19 cellular contexts compared by ENCODE assay signal in genomic region chr18:8501044-8501443, GRCh38.
DNase-seq lines count a peak whose midpoint lies in the region; ATAC-seq lines count a peak whose summit lies in the region.
"Had no signal": no experiment of that assay in that cellular context is flagged by ENCODE, and none has a peak within 500 bp of the region (broad histone marks: within the 10 kb centered on the region; RNA-seq: fewer than 3 reads in every experiment).

No MANE protein-coding gene starts in this region.

- H3K9me2 ChIP-seq in Karpas-422 (replicated peaks; ENCODE audit: insufficient read depth, low read length), result no peaks in the 10 kb centered on the region

- H2AFZ ChIP-seq in Karpas-422 (ENCODE audit: low read length), result no peak overlapping the region

- no peaks in the 10 kb centered on the region for H4K20me1 ChIP-seq in Karpas-422 (ENCODE audit: insufficient read depth, low read depth, low read length)

- no peaks in the 10 kb centered on the region for H3K9me3 ChIP-seq in Karpas-422 (ENCODE audit: low read length)

- H3K36me3 ChIP-seq in Karpas-422 (ENCODE audit: insufficient read depth, low read length), result no peaks in the 10 kb centered on the region

- H3K27me3 ChIP-seq in Karpas-422 (ENCODE audit: low read length), result no peaks in the 10 kb centered on the region

- peak; percentile 66 for DNase-seq in DMS 273 (lab: John Stamatoyannopoulos, UW; ENCODE audit: unreplicated experiment)
- no peak for DNase-seq in DMS 273 treated with DMSO at 0.1 percent for 48 hours (lab: John Stamatoyannopoulos, UW)
- peak; percentile 61 for DNase-seq in NCI-H2029 treated with DMSO at 0.1 percent for 48 hours (lab: John Stamatoyannopoulos, UW)
- peak; percentile 76 for DNase-seq in NCI-H748 (lab: John Stamatoyannopoulos, UW; ENCODE audit: unreplicated experiment)
- DNase-seq in renal cortical epithelial cell (ENCODE audit: low read depth), result peak; percentile 44
- no peak for DNase-seq in KBM-7
- no peak for DNase-seq in Karpas-422
- DNase-seq: activated CD4-positive, alpha-beta T cell treated with anti-CD3 and anti-CD28 coated beads for 48 hours; activated naive CD4-positive, alpha-beta T cell treated with Interleukin-2 at 50 U/mL for 16 hours; EL; naive B cell; NCI-H1436 treated with DMSO at 0.1 percent for 48 hours; SHP77 treated with DMSO at 0.1 percent for 48 hours had no signal

- in situ Hi-C loops in KBM-7 (cut with MboI; ENCODE audit: low pct_unique_long_range_greater_than_20kb, low sequenced_read_pairs), result no loop called here

- no peaks in the 10 kb centered on the region for H3K4me1 ChIP-seq in Karpas-422 (ENCODE audit: low read length)

- H3K27ac ChIP-seq in Karpas-422 (ENCODE audit: low read length), result no peak overlapping the region
- H3K27ac ChIP-seq: 22Rv1, C4-2B, epithelial cell of prostate had no signal

- no peak overlapping the region for H3K4me3 ChIP-seq in Karpas-422 (ENCODE audit: low read length)
- H3K4me3 ChIP-seq: K562, lung had no signal

- no peaks in the 10 kb centered on the region for H3K79me2 ChIP-seq in Karpas-422 (ENCODE audit: low read length)

- no peak overlapping the region for H3K4me2 ChIP-seq in Karpas-422 (ENCODE audit: low read depth, low read length, poor library complexity, severe bottlenecking)

- ATAC-seq in HG03521 (IDR thresholded peaks at IDR 0.05; ENCODE audit: unreplicated experiment), result no peak
- ATAC-seq: K562 had no signal

- no peak overlapping the region for H3K9ac ChIP-seq in Karpas-422 (ENCODE audit: low read length)

Comparison
In these comparisons a context has a peak if more than half of its experiments do, and no peak if none do; other contexts are left out.
1. DNase-seq: peak in DMS 273 (single experiment), NCI-H2029 treated with DMSO at 0.1 percent for 48 hours (single experiment), NCI-H748 (single experiment) and renal cortical epithelial cell (single experiment); none in DMS 273 treated with DMSO at 0.1 percent for 48 hours (single experiment), KBM-7 (single experiment) and Karpas-422 (single experiment).